ENCODE assay signal across 1 cellular context in genomic region chr16:57200321-57200720, GRCh38. TPM values are rescaled to one million over a fixed set of nuclear protein-coding genes. Genes with fewer than 3 reads are reported as not detected.
DNase-seq lines count a peak whose midpoint lies in the region; ATAC-seq lines count a peak whose summit lies in the region.
"Not testable (repeated sequence)": the region's sequence is repeated elsewhere in the genome, so short reads cannot be mapped to it uniquely, and the experiment has no call there.

No MANE protein-coding gene starts in this region.

- intact Hi-C loops in Right ventricle myocardium inferior (cut with DNase I) = not testable (repeated sequence)

- not testable (repeated sequence) for ATAC-seq in Right ventricle myocardium inferior

- peak; percentile 32 for DNase-seq in Right ventricle myocardium inferior (ENCODE audit: missing footprints)

RNA-seq across cellular contexts. Expression of gene RSPRY1, which starts 14.2 kb away (rescaled TPM):
- 13.8 TPM for total RNA-seq in Right ventricle myocardium inferior

RNA-seq across cellular contexts. Expression of gene PSME3IP1, which starts 14.5 kb away (rescaled TPM):
- total RNA-seq in Right ventricle myocardium inferior = 54.2 TPM

RNA-seq across cellular contexts. Expression of gene ARL2BP, which starts 44.7 kb away (rescaled TPM):
- 64.1 TPM for total RNA-seq in Right ventricle myocardium inferior
